In the genomic region with DNA sequence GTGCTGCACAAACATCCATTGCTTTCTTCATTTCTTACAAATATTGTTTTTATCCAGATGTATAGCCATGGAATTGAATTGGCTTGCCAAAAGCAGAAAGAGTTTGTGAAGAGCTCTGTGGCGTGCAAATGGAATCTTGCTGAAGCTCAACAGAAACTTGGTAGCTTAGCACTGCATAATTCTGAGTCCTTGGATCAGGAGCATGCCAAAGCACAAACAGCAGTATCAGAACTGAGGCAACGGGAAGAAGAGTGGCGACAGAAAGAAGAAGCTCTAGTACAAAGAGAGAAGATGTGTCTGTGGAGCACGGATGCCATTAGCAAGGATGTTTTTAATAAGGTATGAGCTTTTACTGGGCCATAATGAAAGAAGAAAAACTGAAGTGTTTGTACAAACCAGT, we compare ENCODE assay signal across 24 cellular contexts.
"Had no signal": no experiment of that assay in that cellular context is flagged by ENCODE, and none has a peak within 500 bp of the region (broad histone marks: within the 10 kb centered on the region; RNA-seq: fewer than 3 reads in every experiment).

No MANE protein-coding gene starts in this region.

- H3K9ac ChIP-seq: neural progenitor cell had no signal

- H3K4me3 Mint-ChIP-seq: activated naive CD8-positive, alpha-beta T cell treated with anti-CD3 and anti-CD28 coated beads for 36 hours; activated T-cell treated with anti-CD3 and anti-CD28 coated beads, Interleukin-2, amount 50 U/mL, for 24 hours; neural progenitor cell; stimulated activated naive CD8-positive, alpha-beta T cell treated with anti-CD3 and anti-CD28 coated beads, Interleukin-15, Interleukin-2, amounts not matched to agents 100 ng/mL and 50 ng/mL, for 24 hours had no signal

- H3K4me2 ChIP-seq: neural progenitor cell had no signal

- H3K4me3 ChIP-seq: mucosa of descending colon, neural progenitor cell, spleen, thyroid gland had no signal

- H3K4me1 Mint-ChIP-seq: neural progenitor cell had no signal

- H3K27me3 ChIP-seq: foreskin keratinocyte, neural progenitor cell, spleen, thyroid gland had no signal

- DNase-seq: activated CD4-positive, alpha-beta T cell treated with anti-CD3 and anti-CD28 coated beads for 1 hour; activated CD4-positive, alpha-beta T cell treated with anti-CD3 and anti-CD28 coated beads, Interleukin-2, amount 50 U/mL, for 4 hours; activated CD8-positive, alpha-beta memory T cell treated with anti-CD3 and anti-CD28 coated beads for 24 hours; activated CD8-positive, alpha-beta memory T cell treated with anti-CD3 and anti-CD28 coated beads, Interleukin-2, amount 50 U/mL, for 4 hours; activated naive CD4-positive, alpha-beta T cell; activated naive CD8-positive, alpha-beta T cell treated with anti-CD3 and anti-CD28 coated beads for 36 hours; activated T-cell treated with anti-CD3 and anti-CD28 coated beads, Interleukin-2, amount 50 U/mL, for 24 hours; amniotic stem cell; cortex of kidney; foreskin keratinocyte; head of caudate nucleus; hypothalamus; mesenchymal stem cell; mucosa of descending colon; posterior cingulate gyrus; spleen; stimulated activated CD4-positive, alpha-beta T cell treated with anti-CD3 and anti-CD28 coated beads, Interleukin-4, amount 100 ng/mL, for 24 hours; substantia nigra; thyroid gland; WERI-Rb-1 had no signal

- H3K9me3 ChIP-seq: mucosa of descending colon, spleen, thyroid gland had no signal

- H3K27me3 Mint-ChIP-seq: activated naive CD8-positive, alpha-beta T cell treated with anti-CD3 and anti-CD28 coated beads for 36 hours; activated T-cell treated with anti-CD3 and anti-CD28 coated beads, Interleukin-2, amount 50 U/mL, for 24 hours; stimulated activated naive CD8-positive, alpha-beta T cell treated with anti-CD3 and anti-CD28 coated beads, Interleukin-15, Interleukin-2, amounts not matched to agents 100 ng/mL and 50 ng/mL, for 24 hours had no signal

- ATAC-seq: foreskin keratinocyte, mucosa of descending colon, SK-N-SH treated with all-trans-retinoic acid at 6 μM for 48 hours had no signal

- H3K27ac Mint-ChIP-seq: activated naive CD8-positive, alpha-beta T cell treated with anti-CD3 and anti-CD28 coated beads for 36 hours; activated T-cell treated with anti-CD3 and anti-CD28 coated beads, Interleukin-2, amount 50 U/mL, for 24 hours; activated T-helper 2 cell treated with anti-CD3 and anti-CD28 coated beads, Interferon-gamma antibody, Interleukin-2, Interleukin-4, amounts not matched to agents 10 μg/mL and 5 μg/mL and 100 μg/mL, durations not matched to agents 14 hours and 24 hours and 36 hours; neural progenitor cell; stimulated activated naive CD8-positive, alpha-beta T cell treated with anti-CD3 and anti-CD28 coated beads, Interleukin-15, Interleukin-2, amounts not matched to agents 100 ng/mL and 50 ng/mL, for 24 hours had no signal

- H3K9me3 Mint-ChIP-seq: activated naive CD8-positive, alpha-beta T cell treated with anti-CD3 and anti-CD28 coated beads for 36 hours; activated T-cell treated with anti-CD3 and anti-CD28 coated beads, Interleukin-2, amount 50 U/mL, for 24 hours; activated T-helper 2 cell treated with anti-CD3 and anti-CD28 coated beads, Interferon-gamma antibody, Interleukin-2, Interleukin-4, amounts not matched to agents 10 μg/mL and 5 μg/mL and 100 μg/mL, durations not matched to agents 14 hours and 24 hours and 36 hours; neural progenitor cell; stimulated activated naive CD8-positive, alpha-beta T cell treated with anti-CD3 and anti-CD28 coated beads, Interleukin-15, Interleukin-2, amounts not matched to agents 100 ng/mL and 50 ng/mL, for 24 hours had no signal

- H2AFZ ChIP-seq: neural progenitor cell had no signal

- H3K27ac ChIP-seq: foreskin keratinocyte, neural progenitor cell, spleen, thyroid gland, WERI-Rb-1 had no signal

- H3K36me3 ChIP-seq: neural progenitor cell had no signal
